In the genomic region with DNA sequence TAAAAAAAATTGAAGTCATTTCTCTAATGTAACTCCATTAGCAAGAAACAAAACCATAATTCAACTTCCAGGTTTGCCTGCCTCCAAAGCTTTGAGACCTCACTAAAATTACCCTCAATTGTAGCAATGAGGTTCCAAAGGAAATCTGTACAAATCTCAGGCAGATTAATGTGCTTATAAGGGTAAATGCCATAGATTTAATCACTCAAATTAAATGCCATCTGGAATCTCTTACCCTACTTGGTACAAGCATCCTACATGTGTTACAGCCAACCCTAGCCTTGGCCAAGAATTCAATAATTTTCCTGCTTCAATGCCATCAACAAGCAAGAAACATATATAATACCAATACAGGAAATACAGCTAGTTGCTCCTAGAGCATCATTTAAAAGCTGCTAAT, we compare ENCODE assay signal across 12 cellular contexts.
DNase-seq lines count a peak whose midpoint lies in the region; ATAC-seq and TF ChIP-seq lines count a peak whose summit lies in the region.
"Had no signal": no experiment of that assay in that cellular context is flagged by ENCODE, and none has a peak within 500 bp of the region (broad histone marks: within the 10 kb centered on the region; RNA-seq: fewer than 3 reads in every experiment).

No MANE protein-coding gene starts in this region.

- H3K4me1 ChIP-seq in SJSA1 (replicated peaks): peaks cover 34% of the 10 kb centered on the region

- H3K9me3 ChIP-seq in SJSA1 (replicated peaks): no peaks in the 10 kb centered on the region
- H3K9me3 ChIP-seq: esophagus muscularis mucosa, spleen had no signal

- no peak for ATAC-seq in activated T-cell treated with anti-CD3 and anti-CD28 coated beads, Interleukin-2, amount 50 U/mL, for 72 hours (replicated peaks in 1 of 2)
- ATAC-seq in stimulated activated naive CD8-positive, alpha-beta T cell treated with anti-CD3 and anti-CD28 coated beads, Interleukin-15, amount 100 ng/mL, for 72 hours: no peak
- ATAC-seq: GM12878 had no signal

- no peaks in the 10 kb centered on the region for H3K9me3 Mint-ChIP-seq in activated T-cell treated with anti-CD3 and anti-CD28 coated beads, Interleukin-2, amount 50 U/mL, for 72 hours
- H3K9me3 Mint-ChIP-seq in stimulated activated naive CD8-positive, alpha-beta T cell treated with anti-CD3 and anti-CD28 coated beads, Interleukin-15, amount 100 ng/mL, for 72 hours: no peaks in the 10 kb centered on the region

- peak overlapping the region; percentile 55 for H3K27ac ChIP-seq in SJSA1

- H3K4me3 ChIP-seq in SJSA1 (no peak overlapping the region), fibroblast of pulmonary artery (replicated peaks; ENCODE audit: low read depth, low read length) (peak overlapping the region; percentile 21)
- H3K4me3 ChIP-seq: esophagus muscularis mucosa, GM12878 had no signal

- no peak for TF ChIP-seq CTCF in fibroblast of pulmonary artery (IDR thresholded peaks at IDR 0.05; ENCODE audit: low read length, missing control alignments)

- peaks cover 49% of the 10 kb centered on the region for H3K4me1 Mint-ChIP-seq in activated T-cell treated with anti-CD3 and anti-CD28 coated beads, Interleukin-2, amount 50 U/mL, for 72 hours (ENCODE audit: low read depth)
- peaks cover 29% of the 10 kb centered on the region for H3K4me1 Mint-ChIP-seq in stimulated activated naive CD8-positive, alpha-beta T cell treated with anti-CD3 and anti-CD28 coated beads, Interleukin-15, amount 100 ng/mL, for 72 hours

- no peaks in the 10 kb centered on the region for H3K27me3 Mint-ChIP-seq in activated T-cell treated with anti-CD3 and anti-CD28 coated beads, Interleukin-2, amount 50 U/mL, for 72 hours (ENCODE audit: low read depth)
- H3K27me3 Mint-ChIP-seq in stimulated activated naive CD8-positive, alpha-beta T cell treated with anti-CD3 and anti-CD28 coated beads, Interleukin-15, amount 100 ng/mL, for 72 hours: no peaks in the 10 kb centered on the region

- DNase-seq in activated T-cell treated with anti-CD3 and anti-CD28 coated beads, Interleukin-2, amount 50 U/mL, for 72 hours: no peak
- no peak for DNase-seq in activated T-cell treated with anti-CD3 and anti-CD28 coated beads, Interleukin-2, amount 50 U/mL, for 1 hour
- DNase-seq in SJSA1 (ENCODE audit: low read depth in 1 of 2, low spot score in 2 of 2) (no peak), fibroblast of pulmonary artery (ENCODE audit: low read depth) (no peak), NCI-H1092 treated with DMSO at 0.1 percent for 48 hours (lab: John Stamatoyannopoulos, UW) (no peak), pons (ENCODE audit: low spot score) (no peak)
- no peak for DNase-seq in stimulated activated naive CD8-positive, alpha-beta T cell treated with anti-CD3 and anti-CD28 coated beads, Interleukin-15, amount 100 ng/mL, for 72 hours
- no peak for DNase-seq in NK-92 treated with Interleukin-12 subunit alpha and Interleukin-12 subunit beta, amount 100 ng/mL, for 24 hours (lab: John Stamatoyannopoulos, UW)
- DNase-seq: spleen had no signal

- H3K36me3 ChIP-seq in SJSA1: no peaks in the 10 kb centered on the region
- H3K36me3 ChIP-seq: esophagus muscularis mucosa, spleen had no signal

- peaks cover 33 to 63% of the 10 kb centered on the region in 2 donors for H3K36me3 Mint-ChIP-seq in activated T-cell treated with anti-CD3 and anti-CD28 coated beads, Interleukin-2, amount 50 U/mL, for 72 hours (ENCODE audit: insufficient read depth in 2 of 2)

- H3K27ac Mint-ChIP-seq in activated T-cell treated with anti-CD3 and anti-CD28 coated beads, Interleukin-2, amount 50 U/mL, for 72 hours: peak overlapping the region; percentile 99
- peak overlapping the region; percentile 98 to 100 for H3K27ac Mint-ChIP-seq in stimulated activated naive CD8-positive, alpha-beta T cell treated with anti-CD3 and anti-CD28 coated beads, Interleukin-15, amount 100 ng/mL, for 72 hours
- H3K27ac Mint-ChIP-seq: B cell had no signal

- peak overlapping the region; percentile 98 to 100 for H3K4me3 Mint-ChIP-seq in activated T-cell treated with anti-CD3 and anti-CD28 coated beads, Interleukin-2, amount 50 U/mL, for 72 hours
- peak overlapping the region; percentile 85 to 96 for H3K4me3 Mint-ChIP-seq in stimulated activated naive CD8-positive, alpha-beta T cell treated with anti-CD3 and anti-CD28 coated beads, Interleukin-15, amount 100 ng/mL, for 72 hours
- H3K4me3 Mint-ChIP-seq: B cell had no signal

- H3K27me3 ChIP-seq in SJSA1 (replicated peaks): 0 out of 2 replicates have a peak, but pooled peaks cover 4% of the 10 kb centered on the region
- H3K27me3 ChIP-seq: esophagus muscularis mucosa had no signal
